9 cellular contexts compared by ENCODE assay signal in genomic region chr11:128482092-128482491, GRCh38.
DNase-seq lines count a peak whose midpoint lies in the region; ATAC-seq and TF ChIP-seq lines count a peak whose summit lies in the region.
"Had no signal": no experiment of that assay in that cellular context is flagged by ENCODE, and none has a peak within 500 bp of the region (broad histone marks: within the 10 kb centered on the region; RNA-seq: fewer than 3 reads in every experiment).

No MANE protein-coding gene starts in this region.

- H3K9me3 Mint-ChIP-seq in CD4-positive, alpha-beta memory T cell: no peaks in the 10 kb centered on the region
- H3K9me3 Mint-ChIP-seq in MCF 10A (ENCODE audit: unreplicated experiment): no peaks in the 10 kb centered on the region

- H3K9me2 ChIP-seq in Karpas-422 (replicated peaks; ENCODE audit: insufficient read depth, low read length): no peaks in the 10 kb centered on the region

- no peak for DNase-seq in CD4-positive, alpha-beta memory T cell
- DNase-seq in Karpas-422 (no peak), MCF 10A (ENCODE audit: unreplicated experiment) (no peak), psoas muscle (no peak), AG20443 (ENCODE audit: low spot score) (no peak), activated gamma-delta T cell treated with Interleukin-2 at 50 U/mL for 16 hours (no peak), mesenteric fat pad (ENCODE audit: low spot score) (no peak)
- DNase-seq: MM.1S had no signal

- TF ChIP-seq CTCF in MCF 10A (IDR thresholded peaks at IDR 0.05; ENCODE audit: unreplicated experiment): no peak
- TF ChIP-seq CTCF in psoas muscle (IDR thresholded peaks at IDR 0.05): no peak

- H3K4me1 ChIP-seq in CD4-positive, alpha-beta memory T cell (ENCODE audit: insufficient read depth, low read length): peaks cover 100% of the 10 kb centered on the region
- peaks cover 99% of the 10 kb centered on the region for H3K4me1 ChIP-seq in Karpas-422 (ENCODE audit: low read length)
- H3K4me1 ChIP-seq in psoas muscle: peaks cover 39% of the 10 kb centered on the region

- WGBS in psoas muscle, 3 donors: 57 to 83% (median 67%) methylated on average over 3 of the region's 3 CpGs

- peaks cover 93% of the 10 kb centered on the region for H3K36me3 ChIP-seq in CD4-positive, alpha-beta memory T cell (ENCODE audit: insufficient read depth, low read length)
- peaks cover 54% of the 10 kb centered on the region for H3K36me3 ChIP-seq in Karpas-422 (ENCODE audit: insufficient read depth, low read length)
- peaks cover 2 to 50% of the 10 kb centered on the region in 2 donors for H3K36me3 ChIP-seq in psoas muscle (ENCODE audit: insufficient read depth in 1 of 2, low read depth in 1 of 2)

- POLR2A ChIA-PET in CD4-positive, alpha-beta memory T cell (lab: Charles Lee; ENCODE audit: partially characterized antibody): interaction anchor here (0.8 to 17.8 kb wide), 21 partner anchors 9 to 196 kb away, joined by 3 to 1148 read pairs (median 5); no protein-coding TSS in a partner anchor
- POLR2A ChIA-PET in MCF 10A (lab: Yijun Ruan, JAX): interaction anchor here (1.0 to 1.6 kb wide), 5 partner anchors 15 to 74 kb away, joined by 3 to 8 read pairs (median 5); no protein-coding TSS in a partner anchor

- H3K27me3 Mint-ChIP-seq in CD4-positive, alpha-beta memory T cell: no peaks in the 10 kb centered on the region
- no peaks in the 10 kb centered on the region for H3K27me3 Mint-ChIP-seq in MCF 10A (ENCODE audit: insufficient read depth, unreplicated experiment)

- H3K4me3 ChIP-seq in CD4-positive, alpha-beta memory T cell (ENCODE audit: low read length in 2 of 2): peak overlapping the region; percentile 13 to 47
- H3K4me3 ChIP-seq in Karpas-422 (ENCODE audit: low read length): no peak overlapping the region
- peak overlapping the region; percentile 45 for H3K4me3 ChIP-seq in psoas muscle

- peak overlapping the region; percentile 88 to 99 (median 99) for H3K27ac Mint-ChIP-seq in CD4-positive, alpha-beta memory T cell
- peak overlapping the region; percentile 71 for H3K27ac Mint-ChIP-seq in MCF 10A (ENCODE audit: low read depth, unreplicated experiment)

- no TSS peak for BruUV-seq in MCF 10A (replicated peaks; lab: Mats Ljungman, UMichigan)

- H3K4me1 Mint-ChIP-seq in CD4-positive, alpha-beta memory T cell: peaks cover 89 to 100% (median 94%) of the 10 kb centered on the region in 4 donors
- peaks cover 39% of the 10 kb centered on the region for H3K4me1 Mint-ChIP-seq in MCF 10A (ENCODE audit: insufficient read depth, unreplicated experiment)

- ATAC-seq in psoas muscle (no peak), GM18907 (IDR thresholded peaks at IDR 0.05; ENCODE audit: unreplicated experiment) (no peak)

- peak overlapping the region; percentile 94 for H3K27ac ChIP-seq in CD4-positive, alpha-beta memory T cell (ENCODE audit: low read depth, low read length)
- H3K27ac ChIP-seq in Karpas-422 (ENCODE audit: low read length) (peak overlapping the region; percentile 87), psoas muscle (peak overlapping the region; percentile 57)

- H3K9me3 ChIP-seq in CD4-positive, alpha-beta memory T cell (ENCODE audit: control insufficient read depth in 1 of 2, low read length in 2 of 2): no peaks in the 10 kb centered on the region
- H3K9me3 ChIP-seq in Karpas-422 (ENCODE audit: low read length) (no peaks in the 10 kb centered on the region), psoas muscle (no peaks in the 10 kb centered on the region)

- intact Hi-C loops in CD4-positive, alpha-beta memory T cell (cut with micrococcal nuclease): loop anchor here (1.0 to 2.0 kb wide), 3 partner anchors 9 to 19 kb away; no protein-coding TSS in a partner anchor
- intact Hi-C loops in MCF 10A (cut with micrococcal nuclease) (no loop called here), psoas muscle (cut with DNase I) (loop anchor here (5.0 kb wide), 1 partner anchor 150 kb away; no protein-coding TSS in a partner anchor)

- no peaks in the 10 kb centered on the region for H3K27me3 ChIP-seq in CD4-positive, alpha-beta memory T cell (ENCODE audit: insufficient read depth, low read length)
- H3K27me3 ChIP-seq in Karpas-422 (ENCODE audit: low read length) (no peaks in the 10 kb centered on the region), psoas muscle (ENCODE audit: insufficient read depth in 3 of 3, low read length in 2 of 3) (no peaks in the 10 kb centered on the region)

- H3K4me3 Mint-ChIP-seq in CD4-positive, alpha-beta memory T cell: peak overlapping the region; percentile 73 to 92 (median 81)
- H3K4me3 Mint-ChIP-seq in MCF 10A (ENCODE audit: unreplicated experiment): peak overlapping the region; percentile 44

- CTCF ChIA-PET in CD4-positive, alpha-beta memory T cell (lab: Charles Lee; ENCODE audit: partially characterized antibody): interaction anchor here (1.0 to 5.9 kb wide), 11 partner anchors 10 to 192 kb away, joined by 3 to 43 read pairs (median 9); no protein-coding TSS in a partner anchor
- CTCF ChIA-PET in MCF 10A (lab: Yijun Ruan, JAX): interaction anchor here (0.6 to 1.7 kb wide), 5 partner anchors 37 to 310 kb away, joined by 3 to 7 read pairs (median 4); no protein-coding TSS in a partner anchor

- peak overlapping the region; percentile 45 for H3K4me2 ChIP-seq in Karpas-422 (ENCODE audit: low read depth, low read length, poor library complexity, severe bottlenecking)

- peaks cover 96 to 98% of the 10 kb centered on the region in 2 donors for H3K36me3 Mint-ChIP-seq in CD4-positive, alpha-beta memory T cell
- H3K36me3 Mint-ChIP-seq in MCF 10A (ENCODE audit: insufficient read depth, unreplicated experiment): peaks cover 49% of the 10 kb centered on the region

- H3K9ac ChIP-seq in Karpas-422 (ENCODE audit: low read length): no peak overlapping the region

- H3K79me2 ChIP-seq in Karpas-422 (ENCODE audit: low read length): peaks cover 71% of the 10 kb centered on the region

- no peak overlapping the region for H2AFZ ChIP-seq in Karpas-422 (ENCODE audit: low read length)

- peaks cover 20% of the 10 kb centered on the region; the same call in 1 of the 2 replicates for H4K20me1 ChIP-seq in Karpas-422 (ENCODE audit: insufficient read depth, low read depth, low read length)
